8 cellular contexts compared by ENCODE assay signal in genomic region chr5:132866342-132867045, GRCh38.
DNase-seq lines count a peak whose midpoint lies in the region; ATAC-seq and TF ChIP-seq lines count a peak whose summit lies in the region.

GDF9 (minus strand) TSS chr5:132866469; CDS start chr5:132864533, 1,936 bp downstream.
UQCRQ (plus strand) TSS chr5:132866642; CDS start chr5:132866882, 240 bp downstream.

- DNase-seq in DMS53 (lab: John Stamatoyannopoulos, UW) (peak; percentile 100), OCI-M2 (lab: John Stamatoyannopoulos, UW; ENCODE audit: unreplicated experiment) (peak; percentile 90), erythroblast (lab: John Stamatoyannopoulos, UW) (peak; percentile 99 to 100)
- peak; percentile 90 for DNase-seq in activated T-cell treated with anti-CD3 and anti-CD28 coated beads, Interleukin-2, amount 50 U/mL, for 24 hours
- peak; percentile 92 for DNase-seq in stimulated activated CD8-positive, alpha-beta memory T cell treated with anti-CD3 and anti-CD28 coated beads, Interleukin-4, amount 100 ng/mL, for 48 hours

- no peaks in the 10 kb centered on the region for H3K9me3 ChIP-seq in mucosa of rectum (ENCODE audit: control insufficient read depth in 2 of 2, low read length in 2 of 2)

- peak within 1 kb of the TSS; percentile 100 for H3K27ac Mint-ChIP-seq in activated T-cell treated with anti-CD3 and anti-CD28 coated beads, Interleukin-2, amount 50 U/mL, for 24 hours

- H3K4me3 Mint-ChIP-seq in activated T-cell treated with anti-CD3 and anti-CD28 coated beads, Interleukin-2, amount 50 U/mL, for 24 hours = peak within 1 kb of the TSS; percentile 100

- H3K4me3 ChIP-seq in mucosa of rectum (ENCODE audit: low read length in 2 of 2) = peak within 1 kb of the TSS; percentile 91 to 93

- peak; percentile 99 for TF ChIP-seq POLR2A in erythroblast (IDR thresholded peaks at IDR 0.05; ENCODE audit: low read length)

- H3K36me3 Mint-ChIP-seq in activated T-cell treated with anti-CD3 and anti-CD28 coated beads, Interleukin-2, amount 50 U/mL, for 24 hours (ENCODE audit: low read depth) = peaks cover 49% of the 10 kb centered on the region

- H3K27me3 ChIP-seq in mucosa of rectum (ENCODE audit: control insufficient read depth in 2 of 2, insufficient read depth in 2 of 2, low read length in 2 of 2) = no peaks in the 10 kb centered on the region

- H3K9ac ChIP-seq in mucosa of rectum (ENCODE audit: low read depth in 1 of 2, low read length in 2 of 2) = peak within 1 kb of the TSS; percentile 97 to 98

- peaks cover 17 to 22% of the 10 kb centered on the region in 2 donors for H3K36me3 ChIP-seq in mucosa of rectum (ENCODE audit: control insufficient read depth in 2 of 2, insufficient read depth in 2 of 2, low read length in 2 of 2)

- no peaks in the 10 kb centered on the region for H3K27me3 Mint-ChIP-seq in activated T-cell treated with anti-CD3 and anti-CD28 coated beads, Interleukin-2, amount 50 U/mL, for 24 hours

- TF ChIP-seq EP300 in Ishikawa (IDR thresholded peaks at IDR 0.05; ENCODE audit: borderline replicate concordance) = no peak; the same call in 1 of the 2 replicates

- peaks cover 35% of the 10 kb centered on the region for H3K4me1 Mint-ChIP-seq in activated T-cell treated with anti-CD3 and anti-CD28 coated beads, Interleukin-2, amount 50 U/mL, for 24 hours (ENCODE audit: low read depth)

- peak; percentile 99 for ATAC-seq in GM21576 (IDR thresholded peaks at IDR 0.05; ENCODE audit: unreplicated experiment)

- no peaks in the 10 kb centered on the region for H3K9me3 Mint-ChIP-seq in activated T-cell treated with anti-CD3 and anti-CD28 coated beads, Interleukin-2, amount 50 U/mL, for 24 hours

- peak; percentile 49 for TF ChIP-seq RAD21 in Ishikawa (IDR thresholded peaks at IDR 0.05; ENCODE audit: low read depth)

- H3K27ac ChIP-seq in mucosa of rectum (ENCODE audit: low read depth in 2 of 2, low read length in 2 of 2) = peak within 1 kb of the TSS; percentile 91 to 94

- peaks cover 15 to 17% of the 10 kb centered on the region in 2 donors for H3K4me1 ChIP-seq in mucosa of rectum (ENCODE audit: control insufficient read depth in 2 of 2, insufficient read depth in 2 of 2, low read length in 2 of 2)

TF ChIP-seq in Ishikawa, 13 proteins besides CTCF, POLR2A, EP300 and RAD21:
- TF ChIP-seq USF1 (IDR thresholded peaks at IDR 0.05) (peak; percentile 63), ZBTB7A (IDR thresholded peaks at IDR 0.05; ENCODE audit: low read depth) (no peak), EGR1 (IDR thresholded peaks at IDR 0.05) (peak; percentile 15; the same call in 1 of the 2 replicates), TAF1 (IDR thresholded peaks at IDR 0.05; ENCODE audit: low read depth) (peak; percentile 88), MAX (IDR thresholded peaks at IDR 0.05) (peak; percentile 79), FOXM1 (IDR thresholded peaks at IDR 0.05; ENCODE audit: borderline replicate concordance, low read depth) (no peak; the same call in 1 of the 2 replicates), TEAD4 (IDR thresholded peaks at IDR 0.05) (0 out of 2 replicates have a peak, but pooled peaks have one; percentile 16), YY1 (IDR thresholded peaks at IDR 0.05; ENCODE audit: low read depth) (peak; percentile 55), REST (IDR thresholded peaks at IDR 0.05; ENCODE audit: low read depth) (no peak), CREB1 (IDR thresholded peaks at IDR 0.05; ENCODE audit: low read depth) (peak; percentile 92)

Comparison
In these comparisons a context has a peak if more than half of its experiments do, and no peak if none do; other contexts are left out.
1. Peak in every context shown above with its lines: DNase-seq, ATAC-seq, H3K4me3 ChIP-seq and H3K27ac ChIP-seq.